8 cellular contexts compared by ENCODE assay signal in genomic region chr7:39566056-39566921, GRCh38. TPM values are rescaled to one million over a fixed set of nuclear protein-coding genes. Genes with fewer than 3 reads are reported as not detected.
DNase-seq lines count a peak whose midpoint lies in the region; ATAC-seq and TF ChIP-seq lines count a peak whose summit lies in the region.

A gene with protein sequence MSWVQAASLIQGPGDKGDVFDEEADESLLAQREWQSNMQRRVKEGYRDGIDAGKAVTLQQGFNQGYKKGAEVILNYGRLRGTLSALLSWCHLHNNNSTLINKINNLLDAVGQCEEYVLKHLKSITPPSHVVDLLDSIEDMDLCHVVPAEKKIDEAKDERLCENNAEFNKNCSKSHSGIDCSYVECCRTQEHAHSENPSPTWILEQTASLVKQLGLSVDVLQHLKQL (plus strand): TSS chr7:39566404. CDS start chr7:39566419, 15 bp downstream.

- H3K9ac ChIP-seq in endodermal cell (ENCODE audit: extremely low read depth, low read length, poor library complexity, severe bottlenecking): peak within 1 kb of the TSS; percentile 86

- no peaks in the 10 kb centered on the region for H3K9me3 ChIP-seq in endodermal cell (ENCODE audit: control insufficient read depth, low read length)

- TF ChIP-seq CTCF in endodermal cell (conservative IDR thresholded peaks at IDR 0.05): no peak

- peak; percentile 99 for ATAC-seq in GM21367 (IDR thresholded peaks at IDR 0.05; ENCODE audit: unreplicated experiment)

- H3K27me3 ChIP-seq in endodermal cell (ENCODE audit: control insufficient read depth, insufficient read depth, low read length, poor library complexity, severe bottlenecking): no peaks in the 10 kb centered on the region

- H3K4me1 ChIP-seq in endodermal cell (ENCODE audit: control insufficient read depth, insufficient read depth, low read length): no peaks in the 10 kb centered on the region

- peak within 1 kb of the TSS; percentile 88 for H3K27ac ChIP-seq in endodermal cell (ENCODE audit: low read depth, low read length)

- H3K4me1 Mint-ChIP-seq in endodermal cell: peaks cover 9% of the 10 kb centered on the region

- H3K27me3 Mint-ChIP-seq in endodermal cell (ENCODE audit: insufficient read depth): no peaks in the 10 kb centered on the region

- no peaks in the 10 kb centered on the region for H3K9me3 Mint-ChIP-seq in endodermal cell

- peaks cover 18% of the 10 kb centered on the region for H3K36me3 ChIP-seq in endodermal cell (ENCODE audit: control insufficient read depth, insufficient read depth, low read length)

- peak within 1 kb of the TSS; percentile 97 for H3K4me3 ChIP-seq in endodermal cell (ENCODE audit: low read length)

- WGBS in endodermal cell (ENCODE audit: insufficient coverage in 1 of 2, insufficient read length in 1 of 2), 2 experiments: 0 to 1% methylated on average over 16 to 62 of the region's 62 CpGs

- DNase-seq in COR-L47 (lab: John Stamatoyannopoulos, UW): peak; percentile 74
- DNase-seq in HT1080 (ENCODE audit: low read depth): peak; percentile 81
- DNase-seq in NOMO-1 treated with dmso at 0.1 percent for 144 hours (lab: John Stamatoyannopoulos, UW; ENCODE audit: unreplicated experiment): peak; percentile 74
- peak; percentile 42 for DNase-seq in activated CD8-positive, alpha-beta memory T cell treated with anti-CD3 and anti-CD28 coated beads, Interleukin-2, amount 50 U/mL, for 1 hour (ENCODE audit: extremely low read depth)
- peak; percentile 93 for DNase-seq in endodermal cell
- peak; percentile 94 for DNase-seq in mesenteric fat pad (ENCODE audit: low spot score)
- DNase-seq in stimulated activated CD8-positive, alpha-beta memory T cell treated with anti-CD3 and anti-CD28 coated beads, Interleukin-15, amount 100 ng/mL, for 24 hours (ENCODE audit: low read depth): peak; percentile 61

- H3K27ac Mint-ChIP-seq in endodermal cell: peak within 1 kb of the TSS; percentile 99

- peaks cover 11% of the 10 kb centered on the region for H3K36me3 Mint-ChIP-seq in endodermal cell (ENCODE audit: low read depth)

- peak within 1 kb of the TSS; percentile 96 for H3K4me3 Mint-ChIP-seq in endodermal cell

RNA-seq across cellular contexts. Expression of the gene that starts here (rescaled TPM):
- 39.8 and 55.4 TPM in 2 replicates for total RNA-seq in HT1080 (2014; rRNA removed; shearing (Covaris generic))
- 21.9 and 22.9 TPM in 2 replicates for polyA plus RNA-seq in HT1080 (2015; cell fraction: cytosol; rRNA removed)
- polyA plus RNA-seq in HT1080 (2015; cell fraction: nucleus; rRNA removed): 24.2 and 29.0 TPM in 2 replicates
- total RNA-seq in endodermal cell (10 to 100 TPM; 20.9 to 30.0 TPM), mesenteric fat pad (13.9 TPM)
- polyA plus RNA-seq in endodermal cell (2013, experiment 1 of 2): 38.3 TPM
- 33.2 TPM for polyA plus RNA-seq in endodermal cell (2013, experiment 2 of 2)

Comparison
In these comparisons a context has a peak if more than half of its experiments do, and no peak if none do; other contexts are left out.
1. Peak in every context shown above with its lines: DNase-seq, ATAC-seq, H3K4me3 ChIP-seq and H3K27ac ChIP-seq.
2. DNase-seq: peak in every context shown above with its lines; median percentile 94 in mesenteric fat pad; 93 in endodermal cell; 81 in HT1080; 74 in COR-L47; 74 in NOMO-1 treated with dmso at 0.1 percent for 144 hours; 61 in stimulated activated CD8-positive, alpha-beta memory T cell treated with anti-CD3 and anti-CD28 coated beads, Interleukin-15, amount 100 ng/mL, for 24 hours; 42 in activated CD8-positive, alpha-beta memory T cell treated with anti-CD3 and anti-CD28 coated beads, Interleukin-2, amount 50 U/mL, for 1 hour.